In the genomic region with DNA sequence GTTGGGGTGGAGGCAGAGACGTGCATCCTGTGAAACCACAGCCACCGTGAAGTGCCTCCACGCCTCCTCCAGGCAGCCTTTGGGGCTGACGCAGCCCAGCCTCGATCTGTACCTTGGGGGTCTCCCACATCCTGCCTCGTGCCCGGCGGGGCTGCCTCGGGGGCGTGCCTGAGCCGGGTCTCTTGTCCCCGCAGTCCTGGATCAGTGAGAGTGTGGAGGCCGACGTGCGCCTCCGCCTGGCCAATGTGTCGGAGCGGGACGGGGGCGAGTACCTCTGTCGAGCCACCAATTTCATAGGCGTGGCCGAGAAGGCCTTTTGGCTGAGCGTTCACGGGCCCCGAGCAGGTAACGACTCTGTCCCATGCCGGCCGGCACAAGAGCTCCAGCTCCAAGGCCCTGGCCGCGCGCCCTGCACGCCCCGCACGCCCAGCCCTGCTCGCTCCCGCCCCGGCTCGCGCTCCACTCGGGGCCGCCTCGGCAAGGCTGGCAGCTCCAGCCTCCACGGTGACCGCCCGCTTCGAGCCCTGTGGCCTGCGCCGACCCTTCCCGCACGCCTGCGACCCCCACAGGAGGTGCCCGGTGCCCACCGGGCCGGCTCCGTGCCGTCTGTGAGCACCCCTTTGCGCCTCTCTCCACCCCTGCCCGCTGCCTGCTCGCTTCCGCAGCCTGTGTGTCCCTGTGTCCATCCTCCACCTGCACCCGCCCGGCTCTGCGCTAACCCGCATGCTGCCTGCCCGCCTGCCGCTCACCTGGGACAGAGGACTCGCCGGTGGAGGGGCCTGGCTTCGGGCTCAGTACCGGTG, we compare ENCODE assay signal across 19 cellular contexts. TPM values are rescaled to one million over a fixed set of nuclear protein-coding genes. Genes with fewer than 3 reads are reported as not detected.
"Had no signal": no experiment of that assay in that cellular context is flagged by ENCODE, and none has a peak within 500 bp of the region (broad histone marks: within the 10 kb centered on the region; RNA-seq: fewer than 3 reads in every experiment).

No MANE protein-coding gene starts in this region.

- H3K27me3 ChIP-seq: adrenal gland, colonic mucosa had no signal

- DNase-seq: activated T-cell treated with anti-CD3 and anti-CD28 coated beads, Interleukin-2, amount 50 U/mL, for 1 hour; adrenal gland; kidney; naive thymus-derived CD4-positive, alpha-beta T cell; posterior cingulate gyrus; small intestine; stimulated activated CD4-positive, alpha-beta T cell treated with anti-CD3 and anti-CD28 coated beads, Interleukin-2, amount 100 ng/mL, for 24 hours; stomach; T-helper 1 cell had no signal

- H3K4me3 ChIP-seq: adrenal gland, breast epithelium, colonic mucosa, esophagus muscularis mucosa, gastroesophageal sphincter, heart left ventricle, lung, stomach, transverse colon had no signal

- H3K27ac ChIP-seq: adrenal gland, breast epithelium, colonic mucosa, esophagus muscularis mucosa, gastroesophageal sphincter, heart left ventricle, stomach, transverse colon had no signal

- H3K9me3 ChIP-seq: adrenal gland, breast epithelium, colonic mucosa, esophagus muscularis mucosa, gastroesophageal sphincter, heart left ventricle, stomach, transverse colon had no signal

- ATAC-seq: activated naive CD4-positive, alpha-beta T cell treated with anti-CD3 and anti-CD28 coated beads, Interleukin-2, amount 50 U/mL, for 72 hours; naive thymus-derived CD4-positive, alpha-beta T cell; sciatic nerve; stimulated activated effector memory CD8-positive, alpha-beta T cell treated with anti-CD3 and anti-CD28 coated beads, Interleukin-12 subunit alpha, Interleukin-12 subunit beta, amount 100 ng/mL, for 72 hours had no signal

- H3K4me1 ChIP-seq: adrenal gland, breast epithelium, gastroesophageal sphincter, heart left ventricle had no signal

- H3K36me3 ChIP-seq: adrenal gland, breast epithelium, colonic mucosa, esophagus muscularis mucosa, gastroesophageal sphincter, heart left ventricle, transverse colon had no signal

RNA-seq across cellular contexts. Expression of a gene that starts 9.8 kb away (rescaled TPM):
- polyA plus RNA-seq: naive thymus-derived CD4-positive, alpha-beta T cell had no signal
